In the genomic region with DNA sequence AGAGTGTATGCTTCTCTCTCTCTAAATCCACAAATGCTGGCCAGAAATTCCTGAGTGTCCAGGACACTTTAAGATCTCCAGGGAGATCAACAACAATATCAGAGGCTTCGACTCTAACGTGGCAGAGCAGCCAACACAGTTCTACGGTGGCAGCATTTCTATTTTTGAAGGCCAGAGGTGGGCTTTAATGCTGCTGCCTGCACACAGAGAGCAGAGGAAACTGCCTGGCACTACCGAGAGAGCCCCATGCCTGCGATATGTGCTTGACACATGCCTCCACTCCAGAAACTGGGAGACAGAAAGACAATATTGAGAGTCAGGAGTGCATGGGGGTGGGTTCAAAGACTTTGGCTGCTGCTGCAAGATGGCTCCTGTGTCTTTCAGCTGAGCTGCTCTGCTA, we compare ENCODE assay signal across 19 cellular contexts. TPM values are rescaled to one million over a fixed set of nuclear protein-coding genes. Genes with fewer than 3 reads are reported as not detected.
DNase-seq lines count a peak whose midpoint lies in the region; ATAC-seq and TF ChIP-seq lines count a peak whose summit lies in the region.
"Had no signal": no experiment of that assay in that cellular context is flagged by ENCODE, and none has a peak within 500 bp of the region (broad histone marks: within the 10 kb centered on the region; RNA-seq: fewer than 3 reads in every experiment).

No MANE protein-coding gene starts in this region.

- H3K27ac Mint-ChIP-seq in endodermal cell = peak overlapping the region; percentile 26
- H3K27ac Mint-ChIP-seq: CD4-positive, alpha-beta memory T cell; HFFc6 had no signal

- H3K9me3 ChIP-seq in heart left ventricle (peaks cover 0 to 5% (median 0%) of the 10 kb centered on the region in 12 donors), left ventricle myocardium inferior (replicated peaks) (no peaks in the 10 kb centered on the region), endodermal cell (ENCODE audit: control insufficient read depth, low read length) (peaks cover 18% of the 10 kb centered on the region), muscle layer of colon (ENCODE audit: low read length) (no peaks in the 10 kb centered on the region)
- H3K9me3 ChIP-seq: HAP-1 had no signal

- TF ChIP-seq POLR2A in heart left ventricle (IDR thresholded peaks at IDR 0.05) (no peak), lower leg skin (IDR thresholded peaks at IDR 0.05) (no peak)

- intact Hi-C loops in heart left ventricle (cut with DNase I) (no loop called here), left ventricle myocardium inferior (cut with micrococcal nuclease) (no loop called here), lower leg skin (cut with DNase I; ENCODE audit: low total_unique reads) (no loop called here)

- TF ChIP-seq CTCF in heart left ventricle (IDR thresholded peaks at IDR 0.05) (no peak), left ventricle myocardium inferior (IDR thresholded peaks at IDR 0.05; ENCODE audit: borderline replicate concordance) (no peak), endodermal cell (conservative IDR thresholded peaks at IDR 0.05) (no peak), lower leg skin (IDR thresholded peaks at IDR 0.05) (no peak)

- no peak overlapping the region for H3K4me3 Mint-ChIP-seq in endodermal cell
- H3K4me3 Mint-ChIP-seq: CD4-positive, alpha-beta memory T cell; HFFc6 had no signal

- no peaks in the 10 kb centered on the region for H3K36me3 ChIP-seq in heart left ventricle
- H3K36me3 ChIP-seq in left ventricle myocardium inferior = no peaks in the 10 kb centered on the region
- H3K36me3 ChIP-seq in endodermal cell (ENCODE audit: control insufficient read depth, insufficient read depth, low read length) = no peaks in the 10 kb centered on the region
- no peaks in the 10 kb centered on the region for H3K36me3 ChIP-seq in muscle layer of colon (ENCODE audit: insufficient read depth, low read length)
- no peaks in the 10 kb centered on the region for H3K36me3 ChIP-seq in rectal smooth muscle tissue (ENCODE audit: control insufficient read depth, insufficient read depth, low read length)
- H3K36me3 ChIP-seq: HAP-1 had no signal

- H3K4me3 ChIP-seq in heart left ventricle (no peak overlapping the region), left ventricle myocardium inferior (no peak overlapping the region), endodermal cell (ENCODE audit: low read length) (no peak overlapping the region), muscle layer of colon (ENCODE audit: low read depth in 1 of 2, low read length in 2 of 2) (no peak overlapping the region), rectal smooth muscle tissue (ENCODE audit: low read length) (no peak overlapping the region), lower leg skin (ENCODE audit: low read depth, poor library complexity, severe bottlenecking) (no peak overlapping the region)
- H3K4me3 ChIP-seq: HAP-1 had no signal

- ATAC-seq in heart left ventricle (peak; percentile 34 to 74 (median 54)), GM21515 (IDR thresholded peaks at IDR 0.05; ENCODE audit: unreplicated experiment) (no peak)

- peaks cover 5% of the 10 kb centered on the region for H3K4me1 Mint-ChIP-seq in endodermal cell
- H3K4me1 Mint-ChIP-seq: CD4-positive, alpha-beta memory T cell had no signal

- H3K27me3 ChIP-seq in heart left ventricle (peaks cover 0 to under 1% (median 0%) of the 10 kb centered on the region in 9 donors), left ventricle myocardium inferior (ENCODE audit: low read depth) (no peaks in the 10 kb centered on the region), endodermal cell (ENCODE audit: control insufficient read depth, insufficient read depth, low read length, poor library complexity, severe bottlenecking) (no peaks in the 10 kb centered on the region), muscle layer of colon (ENCODE audit: control insufficient read depth in 1 of 2, insufficient read depth in 2 of 2, low read length in 2 of 2) (no peaks in the 10 kb centered on the region), rectal smooth muscle tissue (ENCODE audit: control insufficient read depth, insufficient read depth, low read length) (peaks cover 2% of the 10 kb centered on the region)

- H3K4me1 ChIP-seq in heart left ventricle (peaks cover 0 to 6% (median 0%) of the 10 kb centered on the region in 12 donors), left ventricle myocardium inferior (peaks cover 16% of the 10 kb centered on the region), endodermal cell (ENCODE audit: control insufficient read depth, insufficient read depth, low read length) (no peaks in the 10 kb centered on the region), muscle layer of colon (ENCODE audit: insufficient read depth, low read length) (peaks cover 40% of the 10 kb centered on the region), rectal smooth muscle tissue (ENCODE audit: control insufficient read depth, insufficient read depth, low read length) (peaks cover 30% of the 10 kb centered on the region)
- H3K4me1 ChIP-seq: HAP-1 had no signal

- peak overlapping the region in 1 of 12 donors; percentile 50 for H3K27ac ChIP-seq in heart left ventricle
- no peak overlapping the region for H3K27ac ChIP-seq in left ventricle myocardium inferior (replicated peaks)
- H3K27ac ChIP-seq in endodermal cell (ENCODE audit: low read depth, low read length) = no peak overlapping the region
- peak overlapping the region; percentile 61 for H3K27ac ChIP-seq in muscle layer of colon (ENCODE audit: low read depth, low read length)
- H3K27ac ChIP-seq in rectal smooth muscle tissue (ENCODE audit: low read depth, low read length) = peak overlapping the region; percentile 73

- H3K27me3 Mint-ChIP-seq in endodermal cell (ENCODE audit: insufficient read depth) = peaks cover 30% of the 10 kb centered on the region

- H3K36me3 Mint-ChIP-seq in endodermal cell (ENCODE audit: low read depth) = no peaks in the 10 kb centered on the region
- H3K36me3 Mint-ChIP-seq: CD4-positive, alpha-beta memory T cell had no signal

- H3K9ac ChIP-seq in endodermal cell (ENCODE audit: extremely low read depth, low read length, poor library complexity, severe bottlenecking) (no peak overlapping the region), muscle layer of colon (ENCODE audit: low read length) (no peak overlapping the region), rectal smooth muscle tissue (ENCODE audit: low read length) (no peak overlapping the region)

- WGBS in heart left ventricle, 4 donors = 31 to 44% (median 34%) methylated on average over 5 of the region's 5 CpGs
- WGBS in endodermal cell (ENCODE audit: insufficient coverage in 1 of 2, insufficient read length in 1 of 2), 2 experiments = 87 to 91% methylated on average over 5 of the region's 5 CpGs
- WGBS in lower leg skin, 2 donors = 71 to 80% methylated on average over 5 of the region's 5 CpGs

- peaks cover 16% of the 10 kb centered on the region for H3K9me3 Mint-ChIP-seq in endodermal cell

- DNase-seq in heart left ventricle (no peak), left ventricle myocardium inferior (no peak), endodermal cell (no peak), lower leg skin (ENCODE audit: low spot score in 2 of 2) (no peak), NAMALWA (ENCODE audit: low spot score) (no peak)
- DNase-seq: C1 segment of cervical spinal cord; Calu3; CD4-positive, alpha-beta memory T cell; COR-L47; DMS53; DMS79 treated with DMSO at 0.1 percent for 48 hours; GF-D8; GOT3; HFFc6 had no signal

RNA-seq across cellular contexts. Expression of gene GALNT18, which starts 48.8 kb away (rescaled TPM):
- total RNA-seq in heart left ventricle (10 to 100 TPM; 10.5 to 31.8 (median 17.3) TPM), left ventricle myocardium inferior (24.4 TPM), endodermal cell (1 to 10 TPM; 5.1 to 9.9 TPM), lower leg skin (10 to 100 TPM; 11.5 to 33.0 (median 17.7) TPM)
- polyA plus RNA-seq in heart left ventricle = 10 to 100 TPM in 1 of 2 donors, 1 to 10 TPM in 1; 9.0 to 29.4 TPM
- 5.9 TPM for polyA plus RNA-seq in endodermal cell (2013, experiment 1 of 2)
- 6.6 TPM for polyA plus RNA-seq in endodermal cell (2013, experiment 2 of 2)
- total RNA-seq: CD4-positive, alpha-beta memory T cell; G401 had no signal
- polyA plus RNA-seq: CD4-positive, alpha-beta memory T cell had no signal

Comparison
In these comparisons a context has a peak if more than half of its experiments do, and no peak if none do; other contexts are left out.
1. H3K27ac ChIP-seq: peak in muscle layer of colon (single experiment) and rectal smooth muscle tissue (single experiment); none in left ventricle myocardium inferior (single experiment) and endodermal cell (single experiment).